In the genomic region with DNA sequence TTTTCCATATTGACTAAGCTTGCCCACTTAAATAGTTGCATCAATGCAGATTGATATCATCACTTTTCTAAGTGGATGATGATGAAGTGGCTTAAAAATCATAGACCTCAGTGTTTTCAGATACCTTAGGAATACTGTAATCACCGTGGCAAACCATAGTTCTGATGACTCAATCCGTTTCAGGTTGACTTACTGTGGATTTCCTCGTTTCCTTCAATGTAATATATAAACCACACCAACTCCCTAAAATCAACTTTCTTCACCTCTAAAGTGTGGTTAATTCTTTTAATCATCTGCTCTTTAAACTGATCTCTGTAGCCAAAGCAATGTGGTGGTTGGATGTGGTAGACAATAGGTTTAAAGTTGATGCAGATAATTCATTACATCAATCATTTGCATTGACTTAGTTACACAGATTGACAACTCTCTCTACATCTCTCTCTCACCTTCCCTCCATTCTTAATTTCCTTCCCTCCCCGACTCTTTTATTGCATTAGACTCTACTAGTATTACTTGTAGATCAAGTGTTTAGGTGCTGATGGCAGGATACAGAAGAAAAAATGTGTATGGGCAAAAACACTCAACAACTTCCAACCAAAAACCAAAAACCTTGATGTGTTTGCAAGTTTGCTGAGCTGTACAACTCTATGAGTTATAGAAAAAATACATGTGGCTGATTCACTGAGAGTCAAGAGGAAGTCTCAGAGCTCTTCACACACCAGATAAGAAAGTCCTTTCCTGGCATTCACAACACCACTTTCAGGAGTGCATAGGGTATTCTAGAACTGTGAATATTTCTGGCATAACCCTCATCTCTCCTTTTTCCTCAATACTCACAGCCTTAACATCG, we compare ENCODE assay signal across 12 cellular contexts.
DNase-seq lines count a peak whose midpoint lies in the region; ATAC-seq, FAIRE-seq and TF ChIP-seq lines count a peak whose summit lies in the region.
"Had no signal": no experiment of that assay in that cellular context is flagged by ENCODE, and none has a peak within 500 bp of the region (broad histone marks: within the 10 kb centered on the region; RNA-seq: fewer than 3 reads in every experiment).

No MANE protein-coding gene starts in this region.

- H3K27me3 ChIP-seq in MM.1S (replicated peaks; ENCODE audit: insufficient read depth, low read length), result no peaks in the 10 kb centered on the region
- H3K27me3 ChIP-seq in GM12878 (replicated peaks in 1 of 2; ENCODE audit: control insufficient read depth in 2 of 2, insufficient read depth in 2 of 2, low read length in 1 of 2), result no peaks in the 10 kb centered on the region
- H3K27me3 ChIP-seq: uterus had no signal

- peaks cover 35% of the 10 kb centered on the region for H3K27me3 Mint-ChIP-seq in activated CD8-positive, alpha-beta memory T cell treated with anti-CD3 and anti-CD28 coated beads, Interleukin-2, amount 10 ng/mL, durations not matched to agents 7 days and 5 days

- no peak overlapping the region for H3K27ac ChIP-seq in MM.1S (ENCODE audit: low read length)
- H3K27ac ChIP-seq in GM12878 (ENCODE audit: control insufficient read depth, insufficient read depth), result no peak overlapping the region
- H3K27ac ChIP-seq: uterus had no signal

- peak; percentile 77 for ATAC-seq in activated CD8-positive, alpha-beta memory T cell treated with anti-CD3 and anti-CD28 coated beads, Interleukin-2, amount 10 ng/mL, durations not matched to agents 7 days and 5 days
- ATAC-seq in GM12878, result peak; percentile 60

- 25% methylated on average over 5 of the region's 5 CpGs for WGBS in GM12878 (ENCODE audit: insufficient coverage, insufficient replicate concordance, low lambda C conversion rate, missing lambda C conversion rate)

- POLR2A ChIA-PET in GM12878 (lab: Charles Lee), result no interaction called here

- H3K4me3 ChIP-seq in MM.1S (ENCODE audit: low read length), result no peak overlapping the region
- no peak overlapping the region for H3K4me3 ChIP-seq in GM12878
- H3K4me3 ChIP-seq: uterus had no signal

- no peaks in the 10 kb centered on the region for H3F3A ChIP-seq in MM.1S (ENCODE audit: insufficient read depth, low read length)

- H3K4me2 ChIP-seq in MM.1S (ENCODE audit: low read depth, low read length) (no peak overlapping the region), GM12878 (ENCODE audit: control insufficient read depth, insufficient read depth) (no peak overlapping the region)

- peak; percentile 47 for DNase-seq in activated CD8-positive, alpha-beta memory T cell treated with anti-CD3 and anti-CD28 coated beads, Interleukin-2, amount 10 ng/mL, durations not matched to agents 7 days and 5 days
- no peak for DNase-seq in activated CD8-positive, alpha-beta memory T cell treated with anti-CD3 and anti-CD28 coated beads for 24 hours
- peak; percentile 9 for DNase-seq in MM.1S
- no peak for DNase-seq in GM12878 (ENCODE audit: low read depth, low spot score)
- peak; percentile 97 for DNase-seq in renal cortical epithelial cell (ENCODE audit: low read depth)
- DNase-seq in central memory CD4-positive, alpha-beta T cell, result no peak
- no peak for DNase-seq in GF-D8 (lab: John Stamatoyannopoulos, UW)
- DNase-seq in HPDE6-E6E7 (ENCODE audit: extremely low spot score), result no peak
- DNase-seq: effector CD4-positive, alpha-beta T cell; NCI-H2227 treated with DMSO at 0.1 percent for 48 hours; Right ventricle myocardium superior; uterus had no signal

- peaks cover 7% of the 10 kb centered on the region for H3K36me3 Mint-ChIP-seq in activated CD8-positive, alpha-beta memory T cell treated with anti-CD3 and anti-CD28 coated beads, Interleukin-2, amount 10 ng/mL, durations not matched to agents 7 days and 5 days

- no peaks in the 10 kb centered on the region for H3K9me3 ChIP-seq in MM.1S (replicated peaks; ENCODE audit: insufficient read depth, low read length)
- no peaks in the 10 kb centered on the region; the same call in 2 of the 3 replicates for H3K9me3 ChIP-seq in GM12878 (replicated peaks; ENCODE audit: control insufficient read depth, insufficient read depth, low read length)
- H3K9me3 ChIP-seq: uterus had no signal

- peaks cover 38% of the 10 kb centered on the region for H3K4me1 ChIP-seq in MM.1S (ENCODE audit: low read length)
- no peaks in the 10 kb centered on the region for H3K4me1 ChIP-seq in GM12878 (ENCODE audit: control insufficient read depth, insufficient read depth, low read length)

- no peaks in the 10 kb centered on the region for H3K9me2 ChIP-seq in MM.1S (replicated peaks; ENCODE audit: insufficient read depth, low read length)

- TF ChIP-seq CTCF in MM.1S (IDR thresholded peaks at IDR 0.05; ENCODE audit: low read length) (no peak), GM12878 (IDR thresholded peaks at IDR 0.05 in 2 of 3, conservative IDR thresholded peaks at IDR 0.05 in 1 of 3; ENCODE audit: control insufficient read depth in 2 of 3, extremely low read depth in 1 of 3, insufficient read depth in 1 of 3, low read depth in 3 of 3, low read length in 3 of 3) (no peak)

- no peaks in the 10 kb centered on the region for H3K36me3 ChIP-seq in MM.1S (replicated peaks; ENCODE audit: insufficient read depth, low read length)
- H3K36me3 ChIP-seq in GM12878 (ENCODE audit: control insufficient read depth in 2 of 2, insufficient read depth in 2 of 2, low read length in 1 of 2), result no peaks in the 10 kb centered on the region
- H3K36me3 ChIP-seq: uterus had no signal

- H3K9me3 Mint-ChIP-seq in activated CD8-positive, alpha-beta memory T cell treated with anti-CD3 and anti-CD28 coated beads, Interleukin-2, amount 10 ng/mL, durations not matched to agents 7 days and 5 days (ENCODE audit: low read depth), result no peaks in the 10 kb centered on the region

- TF ChIP-seq EP300 in GM12878 (IDR thresholded peaks at IDR 0.05; ENCODE audit: borderline replicate concordance in 1 of 2, control insufficient read depth in 1 of 2, low read depth in 2 of 2, low read length in 2 of 2), result no peak

- H3K4me1 Mint-ChIP-seq in activated CD8-positive, alpha-beta memory T cell treated with anti-CD3 and anti-CD28 coated beads, Interleukin-2, amount 10 ng/mL, durations not matched to agents 7 days and 5 days, result peaks cover 35% of the 10 kb centered on the region

- intact Hi-C loops in GM12878 (cut with micrococcal nuclease; ENCODE audit: unreplicated experiment), result no loop called here

- no peak overlapping the region for H3K9ac ChIP-seq in MM.1S (ENCODE audit: low read length)
- H3K9ac ChIP-seq in GM12878 (ENCODE audit: control insufficient read depth, insufficient read depth, low read length), result no peak overlapping the region

- H4K20me1 ChIP-seq in MM.1S (ENCODE audit: insufficient read depth, low read length) (no peaks in the 10 kb centered on the region), GM12878 (ENCODE audit: control insufficient read depth, insufficient read depth) (no peaks in the 10 kb centered on the region)

- TF ChIP-seq POLR2A in GM12878 (IDR thresholded peaks at IDR 0.05; ENCODE audit: low read depth, low read length), result no peak

- in situ Hi-C loops in GM12878 (cut with MboI), result no loop called here

- SMC1A ChIA-PET in GM12878 (lab: Charles Lee; ENCODE audit: uncharacterized antibody, unreplicated experiment), result interaction anchor here (1.1 to 1.5 kb wide), 4 partner anchors 8 to 157 kb away, joined by 3 to 4 read pairs (median 4); no protein-coding TSS in a partner anchor

- RAD21 ChIA-PET in GM12878 (lab: Charles Lee; ENCODE audit: unreplicated experiment), result interaction anchor here (1.4 kb wide), 1 partner anchor 133 kb away, joined by 3 read pairs; no protein-coding TSS in a partner anchor

- peak overlapping the region; percentile 2 for H3K4me3 Mint-ChIP-seq in activated CD8-positive, alpha-beta memory T cell treated with anti-CD3 and anti-CD28 coated beads, Interleukin-2, amount 10 ng/mL, durations not matched to agents 7 days and 5 days

- no TSS peak for BruUV-seq in GM12878 (replicated peaks; lab: Mats Ljungman, UMichigan)

- peak overlapping the region; percentile 86 for H3K27ac Mint-ChIP-seq in activated CD8-positive, alpha-beta memory T cell treated with anti-CD3 and anti-CD28 coated beads, Interleukin-2, amount 10 ng/mL, durations not matched to agents 7 days and 5 days

- no peak for FAIRE-seq in GM12878 (lab: Jason Lieb, UNC)

- TF ChIP-seq RAD21 in GM12878 (IDR thresholded peaks at IDR 0.05; ENCODE audit: insufficient read depth, low read depth, low read length), result no peak

- CTCF ChIA-PET in activated CD8-positive, alpha-beta memory T cell treated with anti-CD3 and anti-CD28 coated beads, Interleukin-2, amount 10 ng/mL, durations not matched to agents 7 days and 5 days (lab: Charles Lee), result interaction anchor here (0.8 to 1.5 kb wide), 5 partner anchors 22 to 290 kb away, joined by 3 to 4 read pairs (median 3); no protein-coding TSS in a partner anchor
- CTCF ChIA-PET in GM12878 (lab: Yijun Ruan, JAX), result interaction anchor here (0.6 to 1.6 kb wide), 5 partner anchors 8 to 1033 kb away, joined by 3 to 7 read pairs (median 3); no protein-coding TSS in a partner anchor

- H3K79me2 ChIP-seq in MM.1S (ENCODE audit: low read length), result no peaks in the 10 kb centered on the region
- no peaks in the 10 kb centered on the region for H3K79me2 ChIP-seq in GM12878 (ENCODE audit: control insufficient read depth, insufficient read depth, low read length)

- H2AFZ ChIP-seq in MM.1S (ENCODE audit: low read length), result no peak overlapping the region
- H2AFZ ChIP-seq in GM12878 (ENCODE audit: control insufficient read depth, low read depth, low read length), result no peak overlapping the region; the same call in 1 of the 2 replicates

TF ChIP-seq in GM12878, 131 proteins besides CTCF, POLR2A, EP300 and RAD21 (continues in another document):
- TF ChIP-seq ATF7 (IDR thresholded peaks at IDR 0.05; ENCODE audit: low read depth) (no peak), CREB1 (IDR thresholded peaks at IDR 0.05; ENCODE audit: low read depth) (0 out of 2 replicates have a peak, but pooled peaks have one; percentile 14)

Comparison
In these comparisons a context has a peak if more than half of its experiments do, and no peak if none do; other contexts are left out.
1. DNase-seq: peak in activated CD8-positive, alpha-beta memory T cell treated with anti-CD3 and anti-CD28 coated beads, Interleukin-2, amount 10 ng/mL, durations not matched to agents 7 days and 5 days (single experiment), MM.1S (single experiment) and renal cortical epithelial cell (single experiment); none in activated CD8-positive, alpha-beta memory T cell treated with anti-CD3 and anti-CD28 coated beads for 24 hours (single experiment), GM12878 (single experiment), central memory CD4-positive, alpha-beta T cell (single experiment), GF-D8 (single experiment) and HPDE6-E6E7 (single experiment).